11 cellular contexts compared by ENCODE assay signal in genomic region chr9:91844170-91844569, GRCh38.
DNase-seq lines count a peak whose midpoint lies in the region; ATAC-seq and TF ChIP-seq lines count a peak whose summit lies in the region.
"Had no signal": no experiment of that assay in that cellular context is flagged by ENCODE, and none has a peak within 500 bp of the region (broad histone marks: within the 10 kb centered on the region; RNA-seq: fewer than 3 reads in every experiment).

No MANE protein-coding gene starts in this region.

- peak; percentile 12 for ATAC-seq in mucosa of descending colon
- ATAC-seq in activated T-helper 17 cell treated with anti-CD3 and anti-CD28 coated beads, Interleukin-2, amount 50 U/mL, for 72 hours (replicated peaks), result no peak

- DNase-seq in activated CD4-positive, alpha-beta T cell treated with anti-CD3 and anti-CD28 coated beads, Interleukin-2, amount 10 ng/mL, durations not matched to agents 7 days and 5 days, result no peak
- no peak for DNase-seq in activated CD4-positive, alpha-beta T cell treated with anti-CD3 and anti-CD28 coated beads, Interleukin-2, amount 50 U/mL, for 4 hours
- DNase-seq in endodermal cell (peak; percentile 50), mucosa of descending colon (peak in 1 of 3 donors; percentile 30), transverse colon (peak; percentile 32), SHP77 (lab: John Stamatoyannopoulos, UW) (no peak), glomerular visceral epithelial cell (ENCODE audit: extremely low spot score) (no peak)
- DNase-seq: activated effector memory CD4-positive, alpha-beta T cell treated with Interleukin-2 at 50 U/mL for 16 hours; NK-92 treated with Interleukin-12 subunit alpha and Interleukin-12 subunit beta, amount 100 ng/mL, for 24 hours; stimulated activated CD4-positive, alpha-beta T cell treated with anti-CD3 and anti-CD28 coated beads, Interleukin-2, amount 100 ng/mL, for 24 hours had no signal

- no peaks in the 10 kb centered on the region for H3K27me3 ChIP-seq in endodermal cell (ENCODE audit: control insufficient read depth, insufficient read depth, low read length, poor library complexity, severe bottlenecking)
- H3K27me3 ChIP-seq in transverse colon, result no peaks in the 10 kb centered on the region

- H3K36me3 Mint-ChIP-seq in activated CD4-positive, alpha-beta T cell treated with anti-CD3 and anti-CD28 coated beads, Interleukin-2, amount 10 ng/mL, durations not matched to agents 7 days and 5 days (ENCODE audit: low read depth), result no peaks in the 10 kb centered on the region
- H3K36me3 Mint-ChIP-seq in endodermal cell (ENCODE audit: low read depth), result peaks cover 32% of the 10 kb centered on the region
- H3K36me3 Mint-ChIP-seq in activated T-helper 17 cell treated with anti-CD3 and anti-CD28 coated beads, Interleukin-2, amount 50 U/mL, for 72 hours (ENCODE audit: low read depth), result no peaks in the 10 kb centered on the region

- H3K4me1 Mint-ChIP-seq in activated CD4-positive, alpha-beta T cell treated with anti-CD3 and anti-CD28 coated beads, Interleukin-2, amount 10 ng/mL, durations not matched to agents 7 days and 5 days, result peaks cover 37% of the 10 kb centered on the region
- peaks cover 65% of the 10 kb centered on the region for H3K4me1 Mint-ChIP-seq in endodermal cell
- H3K4me1 Mint-ChIP-seq in activated T-helper 17 cell treated with anti-CD3 and anti-CD28 coated beads, Interleukin-2, amount 50 U/mL, for 72 hours, result peaks cover 4% of the 10 kb centered on the region

- H3K27me3 Mint-ChIP-seq in activated CD4-positive, alpha-beta T cell treated with anti-CD3 and anti-CD28 coated beads, Interleukin-2, amount 10 ng/mL, durations not matched to agents 7 days and 5 days, result peaks cover 8% of the 10 kb centered on the region
- no peaks in the 10 kb centered on the region for H3K27me3 Mint-ChIP-seq in endodermal cell (ENCODE audit: insufficient read depth)
- H3K27me3 Mint-ChIP-seq in activated T-helper 17 cell treated with anti-CD3 and anti-CD28 coated beads, Interleukin-2, amount 50 U/mL, for 72 hours, result peaks cover 23% of the 10 kb centered on the region

- POLR2A ChIA-PET in activated CD4-positive, alpha-beta T cell treated with anti-CD3 and anti-CD28 coated beads, Interleukin-2, amount 10 ng/mL, durations not matched to agents 7 days and 5 days (lab: Charles Lee), result no interaction called here

- H3K27ac ChIP-seq in endodermal cell (ENCODE audit: low read depth, low read length), result peak overlapping the region; percentile 89
- H3K27ac ChIP-seq in transverse colon, result peak overlapping the region; percentile 58 to 84 (median 71)

- no peaks in the 10 kb centered on the region for H3K9me3 Mint-ChIP-seq in activated CD4-positive, alpha-beta T cell treated with anti-CD3 and anti-CD28 coated beads, Interleukin-2, amount 10 ng/mL, durations not matched to agents 7 days and 5 days
- H3K9me3 Mint-ChIP-seq in endodermal cell, result no peaks in the 10 kb centered on the region
- H3K9me3 Mint-ChIP-seq in activated T-helper 17 cell treated with anti-CD3 and anti-CD28 coated beads, Interleukin-2, amount 50 U/mL, for 72 hours, result no peaks in the 10 kb centered on the region

- H3K9ac ChIP-seq in endodermal cell (ENCODE audit: extremely low read depth, low read length, poor library complexity, severe bottlenecking), result no peak overlapping the region

- H3K27ac Mint-ChIP-seq in activated CD4-positive, alpha-beta T cell treated with anti-CD3 and anti-CD28 coated beads, Interleukin-2, amount 10 ng/mL, durations not matched to agents 7 days and 5 days, result peak overlapping the region; percentile 19
- H3K27ac Mint-ChIP-seq in endodermal cell, result peak overlapping the region; percentile 63
- no peak overlapping the region for H3K27ac Mint-ChIP-seq in activated T-helper 17 cell treated with anti-CD3 and anti-CD28 coated beads, Interleukin-2, amount 50 U/mL, for 72 hours

- H3K4me1 ChIP-seq in endodermal cell (ENCODE audit: control insufficient read depth, insufficient read depth, low read length) (peaks cover 32% of the 10 kb centered on the region), mucosa of descending colon (ENCODE audit: low read depth) (peaks cover 3% of the 10 kb centered on the region), transverse colon (peaks cover 7 to 26% (median 16%) of the 10 kb centered on the region in 4 donors)

- 80 to 83% methylated on average over 7 to 13 of the region's 13 CpGs for WGBS in endodermal cell (ENCODE audit: insufficient coverage in 1 of 2, insufficient read length in 1 of 2), 2 experiments
- 14 to 49% methylated on average over 9 to 13 of the region's 13 CpGs for WGBS in transverse colon (ENCODE audit: low coverage in 1 of 2), 2 donors

- H3K4me3 ChIP-seq in endodermal cell (ENCODE audit: low read length) (no peak overlapping the region), mucosa of descending colon (no peak overlapping the region), transverse colon (peak overlapping the region in 1 of 4 donors; percentile 4)

- no peak for TF ChIP-seq EP300 in transverse colon (IDR thresholded peaks at IDR 0.05; ENCODE audit: low read depth)

- no peak for TF ChIP-seq CTCF in endodermal cell (conservative IDR thresholded peaks at IDR 0.05)
- TF ChIP-seq CTCF in mucosa of descending colon (IDR thresholded peaks at IDR 0.05), result no peak
- TF ChIP-seq CTCF in transverse colon (IDR thresholded peaks at IDR 0.05), result no peak

- H3K9me3 ChIP-seq in endodermal cell (ENCODE audit: control insufficient read depth, low read length), result no peaks in the 10 kb centered on the region
- H3K9me3 ChIP-seq in mucosa of descending colon, result no peaks in the 10 kb centered on the region
- H3K9me3 ChIP-seq in transverse colon, result no peaks in the 10 kb centered on the region

- CTCF ChIA-PET in activated CD4-positive, alpha-beta T cell treated with anti-CD3 and anti-CD28 coated beads, Interleukin-2, amount 10 ng/mL, durations not matched to agents 7 days and 5 days (lab: Charles Lee), result interaction anchor here (1.0 kb wide), 1 partner anchor 47 kb away, joined by 3 read pairs; no protein-coding TSS in a partner anchor

- intact Hi-C loops in mucosa of descending colon (cut with DNase I, micrococcal nuclease), result no loop called here
- intact Hi-C loops in transverse colon (cut with DNase I; ENCODE audit: low total_unique reads), result loop anchor here (10.0 kb wide), 1 partner anchor 101 kb away; no protein-coding TSS in a partner anchor

- no peak for TF ChIP-seq POLR2A in transverse colon (IDR thresholded peaks at IDR 0.05)

- H3K36me3 ChIP-seq in endodermal cell (ENCODE audit: control insufficient read depth, insufficient read depth, low read length) (peaks cover 90% of the 10 kb centered on the region), mucosa of descending colon (ENCODE audit: low read depth) (no peaks in the 10 kb centered on the region), transverse colon (no peaks in the 10 kb centered on the region)

- in situ Hi-C loops in transverse colon (cut with MboI; ENCODE audit: low pct_ligation_motif_present in 1 of 4, low pct_unique_long_range_greater_than_20kb in 1 of 4, low sequenced_read_pairs in 3 of 4), result no loop called here

- H3K4me3 Mint-ChIP-seq in activated CD4-positive, alpha-beta T cell treated with anti-CD3 and anti-CD28 coated beads, Interleukin-2, amount 10 ng/mL, durations not matched to agents 7 days and 5 days, result no peak overlapping the region
- H3K4me3 Mint-ChIP-seq in endodermal cell, result no peak overlapping the region
- no peak overlapping the region for H3K4me3 Mint-ChIP-seq in activated T-helper 17 cell treated with anti-CD3 and anti-CD28 coated beads, Interleukin-2, amount 50 U/mL, for 72 hours

Comparison
In these comparisons a context has a peak if more than half of its experiments do, and no peak if none do; other contexts are left out.
1. DNase-seq: peak in endodermal cell (single experiment) and transverse colon (single experiment); none in activated CD4-positive, alpha-beta T cell treated with anti-CD3 and anti-CD28 coated beads, Interleukin-2, amount 10 ng/mL, durations not matched to agents 7 days and 5 days (single experiment), activated CD4-positive, alpha-beta T cell treated with anti-CD3 and anti-CD28 coated beads, Interleukin-2, amount 50 U/mL, for 4 hours (0 of 2), SHP77 (0 of 2) and glomerular visceral epithelial cell (single experiment).